ENCODE assay signal across 17 cellular contexts in the genomic region with DNA sequence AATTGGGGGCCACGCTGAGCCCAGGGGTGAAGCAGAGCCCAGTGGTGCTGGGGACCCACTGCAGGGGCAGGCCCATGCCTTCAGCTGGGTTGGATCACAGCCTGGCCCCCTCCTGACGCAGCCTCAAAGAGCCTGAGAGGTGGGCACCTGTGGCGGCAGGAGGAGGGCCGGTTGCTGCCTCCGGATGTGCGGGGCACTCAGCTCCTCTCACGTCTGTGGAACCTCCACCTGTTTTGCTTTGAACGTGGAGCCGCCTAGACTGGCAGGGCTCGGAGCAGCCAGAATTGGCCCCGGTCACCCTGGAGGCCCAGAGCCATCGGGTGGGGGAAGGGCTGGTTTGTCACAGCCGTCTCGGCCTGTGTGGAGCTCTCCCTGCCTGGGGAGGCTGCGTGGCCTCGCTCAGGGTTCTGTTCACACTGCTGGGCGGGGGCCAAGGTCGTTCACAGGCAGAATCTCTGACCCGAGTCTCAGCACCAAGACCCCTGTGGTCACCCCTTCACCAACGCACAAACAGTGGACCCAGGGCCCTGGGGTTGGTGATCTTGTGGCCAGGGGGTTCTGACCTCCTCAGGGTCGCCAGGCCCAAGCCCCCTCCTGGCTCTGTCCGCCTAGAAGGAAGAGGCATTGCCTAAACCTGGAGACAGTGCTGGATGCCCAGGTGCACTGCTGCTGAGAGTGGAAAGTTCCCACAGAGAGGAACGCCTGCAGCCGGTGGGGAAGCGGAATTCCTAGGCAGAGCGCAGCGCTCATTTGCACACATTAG. TPM values are rescaled to one million over a fixed set of nuclear protein-coding genes. Genes with fewer than 3 reads are reported as not detected.
DNase-seq lines count a peak whose midpoint lies in the region; ATAC-seq and TF ChIP-seq lines count a peak whose summit lies in the region.
"Had no signal": no experiment of that assay in that cellular context is flagged by ENCODE, and none has a peak within 500 bp of the region (broad histone marks: within the 10 kb centered on the region; RNA-seq: fewer than 3 reads in every experiment).

No MANE protein-coding gene starts in this region.

- H3K4me3 ChIP-seq in heart left ventricle (no peak overlapping the region), left ventricle myocardium inferior (no peak overlapping the region), lower lobe of right lung (no peak overlapping the region), upper lobe of right lung (no peak overlapping the region)

- peaks cover 4% of the 10 kb centered on the region for H3K9me3 Mint-ChIP-seq in glutamatergic neuron (ENCODE audit: unreplicated experiment)

- 66 to 81% (median 69%) methylated on average over 7 to 27 of the region's 27 CpGs for WGBS in heart left ventricle, 4 donors

- H3K4me3 Mint-ChIP-seq in glutamatergic neuron (ENCODE audit: unreplicated experiment) = no peak overlapping the region
- H3K4me3 Mint-ChIP-seq: B cell had no signal

- H3K9me3 ChIP-seq in heart left ventricle (no peaks in the 10 kb centered on the region), left ventricle myocardium inferior (replicated peaks) (no peaks in the 10 kb centered on the region), lower lobe of right lung (no peaks in the 10 kb centered on the region), upper lobe of right lung (no peaks in the 10 kb centered on the region)

- H3K36me3 ChIP-seq in heart left ventricle = no peaks in the 10 kb centered on the region
- no peaks in the 10 kb centered on the region for H3K36me3 ChIP-seq in left ventricle myocardium inferior
- H3K36me3 ChIP-seq in lower lobe of right lung = no peaks in the 10 kb centered on the region
- H3K36me3 ChIP-seq in upper lobe of right lung = no peaks in the 10 kb centered on the region

- peaks cover 5% of the 10 kb centered on the region for H3K27me3 Mint-ChIP-seq in glutamatergic neuron (ENCODE audit: unreplicated experiment)

- peak in 3 of 5 donors; percentile 22 to 56 (median 25) for DNase-seq in heart left ventricle
- DNase-seq in left ventricle myocardium inferior = no peak
- peak; percentile 24 for DNase-seq in glutamatergic neuron
- DNase-seq in lower lobe of right lung = peak; percentile 33
- peak; percentile 53 for DNase-seq in upper lobe of right lung
- DNase-seq in SK-N-DZ (ENCODE audit: low spot score) = no peak
- no peak for DNase-seq in GM13976 (ENCODE audit: low spot score)
- DNase-seq in SW 1271 (lab: John Stamatoyannopoulos, UW) = no peak
- DNase-seq: ACHN, GF-D8, IMR-90, Kasumi-1, NCI-H1105 treated with DMSO at 0.1 percent for 48 hours, NCI-H187, NCI-H748 treated with DMSO at 0.1 percent for 48 hours, SHP77 had no signal

- TF ChIP-seq CTCF in heart left ventricle (IDR thresholded peaks at IDR 0.05) = no peak
- TF ChIP-seq CTCF in left ventricle myocardium inferior (IDR thresholded peaks at IDR 0.05; ENCODE audit: borderline replicate concordance) = no peak
- no peak for TF ChIP-seq CTCF in glutamatergic neuron (IDR thresholded peaks at IDR 0.05; ENCODE audit: partially characterized antibody, unreplicated experiment)
- no peak for TF ChIP-seq CTCF in lower lobe of right lung (IDR thresholded peaks at IDR 0.05)
- TF ChIP-seq CTCF in upper lobe of right lung (IDR thresholded peaks at IDR 0.05) = no peak
- no peak for TF ChIP-seq CTCF in GM13976 (IDR thresholded peaks at IDR 0.05; ENCODE audit: borderline replicate concordance, control extremely low read depth, extremely low read depth, insufficient read depth, missing control alignments)

- ATAC-seq in heart left ventricle (no peak), lower lobe of right lung (no peak), upper lobe of right lung (no peak)

- peaks cover 6% of the 10 kb centered on the region for H3K4me1 Mint-ChIP-seq in glutamatergic neuron (ENCODE audit: low read depth, unreplicated experiment)

- in situ Hi-C loops in GM13976 (cut with MboI; ENCODE audit: low sequenced_read_pairs, unreplicated experiment) = no loop called here

- no peaks in the 10 kb centered on the region for H3K36me3 Mint-ChIP-seq in glutamatergic neuron (ENCODE audit: unreplicated experiment)

- TF ChIP-seq POLR2A in heart left ventricle (IDR thresholded peaks at IDR 0.05) = no peak

- H3K27ac ChIP-seq in heart left ventricle (no peak overlapping the region), left ventricle myocardium inferior (replicated peaks) (no peak overlapping the region), lower lobe of right lung (no peak overlapping the region), upper lobe of right lung (no peak overlapping the region)

- intact Hi-C loops in heart left ventricle (cut with DNase I) = no loop called here
- intact Hi-C loops in left ventricle myocardium inferior (cut with micrococcal nuclease) = no loop called here
- intact Hi-C loops in lower lobe of right lung (cut with DNase I) = no loop called here
- intact Hi-C loops in upper lobe of right lung (cut with DNase I) = no loop called here

- H3K27me3 ChIP-seq in heart left ventricle (peaks cover 18 to 86% (median 60%) of the 10 kb centered on the region in 9 donors), left ventricle myocardium inferior (ENCODE audit: low read depth) (peaks cover 93% of the 10 kb centered on the region), lower lobe of right lung (ENCODE audit: low read depth) (peaks cover 82% of the 10 kb centered on the region), upper lobe of right lung (peaks cover 74% of the 10 kb centered on the region)

- peaks cover 0 to 28% (median 0%) of the 10 kb centered on the region in 12 donors for H3K4me1 ChIP-seq in heart left ventricle
- H3K4me1 ChIP-seq in left ventricle myocardium inferior = no peaks in the 10 kb centered on the region
- peaks cover 14% of the 10 kb centered on the region for H3K4me1 ChIP-seq in lower lobe of right lung
- peaks cover 5% of the 10 kb centered on the region for H3K4me1 ChIP-seq in upper lobe of right lung

- H3K27ac Mint-ChIP-seq in glutamatergic neuron (ENCODE audit: unreplicated experiment) = no peak overlapping the region
- H3K27ac Mint-ChIP-seq: B cell had no signal

RNA-seq across cellular contexts. Expression of gene SLC9A3, which starts 9.2 kb away (rescaled TPM):
- total RNA-seq in heart left ventricle = 1 to 10 TPM in 6 of 9 donors, under 1 TPM in 3; 0.65 to 3.8 (median 1.1) TPM
- polyA plus RNA-seq in heart left ventricle = under 1 TPM; 0.50 to 0.82 TPM
- total RNA-seq in left ventricle myocardium inferior = 0.91 TPM
- 1.1 TPM for total RNA-seq in glutamatergic neuron (ENCODE audit: unreplicated experiment)
- total RNA-seq in lower lobe of right lung = 1.1 TPM
- total RNA-seq in upper lobe of right lung = 1.0 TPM
- polyA plus RNA-seq in SK-N-DZ (2014; cell fraction: cytosol; rRNA removed) = 8.9 and 9.8 TPM in 2 replicates
- 5.0 and 7.6 TPM in 2 replicates for polyA plus RNA-seq in SK-N-DZ (2014; cell fraction: nucleus; rRNA removed)

Comparison
In these comparisons a context has a peak if more than half of its experiments do, and no peak if none do; other contexts are left out.
1. DNase-seq: peak in heart left ventricle (3 of 5), glutamatergic neuron (single experiment), lower lobe of right lung (single experiment) and upper lobe of right lung (single experiment); none in left ventricle myocardium inferior (single experiment), SK-N-DZ (single experiment), GM13976 (single experiment) and SW 1271 (0 of 2).